ENCODE assay signal across 28 cellular contexts in genomic region chr4:15958562-15958961, GRCh38. TPM values are rescaled to one million over a fixed set of nuclear protein-coding genes. Genes with fewer than 3 reads are reported as not detected.
A peak's percentile ranks its signal among the peaks of the same experiment; 100 is the strongest.
DNase-seq lines count a peak whose midpoint lies in the region; ATAC-seq and TF ChIP-seq lines count a peak whose summit lies in the region.
"Had no signal": no experiment of that assay in that cellular context is flagged by ENCODE, and none has a peak within 500 bp of the region (broad histone marks: within the 10 kb centered on the region; RNA-seq: fewer than 3 reads in every experiment).

No MANE protein-coding gene starts in this region.

- no peak for TF ChIP-seq CTCF in endodermal cell (conservative IDR thresholded peaks at IDR 0.05)

- H3K4me1 ChIP-seq in endodermal cell (ENCODE audit: control insufficient read depth, insufficient read depth, low read length), result no peaks in the 10 kb centered on the region
- H3K4me1 ChIP-seq: SJSA1 had no signal

- no peaks in the 10 kb centered on the region for H3K27me3 Mint-ChIP-seq in endodermal cell (ENCODE audit: insufficient read depth)

- H3K4me1 Mint-ChIP-seq in endodermal cell, result peaks cover 3% of the 10 kb centered on the region

- peaks cover 16% of the 10 kb centered on the region for H3K9me3 ChIP-seq in endodermal cell (ENCODE audit: control insufficient read depth, low read length)
- H3K9me3 ChIP-seq: SJSA1 had no signal

- ATAC-seq in HG03571 (IDR thresholded peaks at IDR 0.05; ENCODE audit: unreplicated experiment) (no peak), GM19397 (IDR thresholded peaks at IDR 0.05; ENCODE audit: unreplicated experiment) (no peak), HG02973 (IDR thresholded peaks at IDR 0.05; ENCODE audit: unreplicated experiment) (no peak)

- no peaks in the 10 kb centered on the region for H3K27me3 ChIP-seq in endodermal cell (ENCODE audit: control insufficient read depth, insufficient read depth, low read length, poor library complexity, severe bottlenecking)
- H3K27me3 ChIP-seq: SJSA1 had no signal

- 83% methylated on average over 2 of the region's 2 CpGs; no CpG with 5 or more reads in 1 of the 2 experiments for WGBS in endodermal cell (ENCODE audit: insufficient coverage in 1 of 2, insufficient read length in 1 of 2), 2 experiments

- no peak overlapping the region for H3K9ac ChIP-seq in endodermal cell (ENCODE audit: extremely low read depth, low read length, poor library complexity, severe bottlenecking)
- H3K9ac ChIP-seq: GM23248, KMS-11 had no signal

- no peak overlapping the region for H3K27ac Mint-ChIP-seq in endodermal cell
- H3K27ac Mint-ChIP-seq: CD4-positive, alpha-beta memory T cell had no signal

- H3K36me3 ChIP-seq in endodermal cell (ENCODE audit: control insufficient read depth, insufficient read depth, low read length), result no peaks in the 10 kb centered on the region
- H3K36me3 ChIP-seq: SJSA1 had no signal

- H3K4me3 Mint-ChIP-seq in endodermal cell, result no peak overlapping the region
- H3K4me3 Mint-ChIP-seq: CD4-positive, alpha-beta memory T cell; H9 had no signal

- H3K4me3 ChIP-seq in endodermal cell (ENCODE audit: low read length), result no peak overlapping the region
- H3K4me3 ChIP-seq: GM23248, SJSA1 had no signal

- peak; percentile 10 for DNase-seq in stimulated activated CD4-positive, alpha-beta T cell treated with anti-CD3 and anti-CD28 coated beads, Interleukin-15, amount 100 ng/mL, for 24 hours
- DNase-seq in stimulated activated CD4-positive, alpha-beta T cell treated with anti-CD3 and anti-CD28 coated beads, Interleukin-2, amount 100 ng/mL, for 48 hours, result no peak
- peak; percentile 14 for DNase-seq in endodermal cell
- DNase-seq in stimulated activated CD8-positive, alpha-beta memory T cell treated with anti-CD3 and anti-CD28 coated beads, Interleukin-4, amount 100 ng/mL, for 24 hours (ENCODE audit: low read depth), result peak; percentile 11
- DNase-seq: C1 segment of cervical spinal cord; CD4-positive, alpha-beta memory T cell; COR-L47; DMS53; GM23248; H9; IMR-90; MM.1S; NCI-H1417; NCI-H1694; NCI-H2029 treated with DMSO at 0.1 percent for 48 hours; NCI-H446 treated with DMSO at 0.1 percent for 48 hours; NCI-H526; NCI-H82; Right ventricle myocardium superior; RPMI8226 had no signal

- peaks cover 5% of the 10 kb centered on the region for H3K36me3 Mint-ChIP-seq in endodermal cell (ENCODE audit: low read depth)
- H3K36me3 Mint-ChIP-seq: CD4-positive, alpha-beta memory T cell had no signal

- peaks cover 22% of the 10 kb centered on the region for H3K9me3 Mint-ChIP-seq in endodermal cell
- H3K9me3 Mint-ChIP-seq: CD4-positive, alpha-beta memory T cell had no signal

- no peak overlapping the region for H3K27ac ChIP-seq in endodermal cell (ENCODE audit: low read depth, low read length)
- H3K27ac ChIP-seq: GM23248, KMS-11, SJSA1 had no signal

RNA-seq across cellular contexts. Expression of gene FGFBP2, which starts 4.4 kb away (rescaled TPM):
- not detected for total RNA-seq in endodermal cell
- polyA plus RNA-seq in endodermal cell (2013, experiment 1 of 2), result not detected
- polyA plus RNA-seq in endodermal cell (2013, experiment 2 of 2), result not detected
- total RNA-seq: A673, Daoy, G401, GM23248, H9, IMR-90, SJSA1 had no signal
- polyA plus RNA-seq: GM23248, IMR-90 had no signal

RNA-seq across cellular contexts. Expression of gene FGFBP1, which starts 20.0 kb away (rescaled TPM):
- total RNA-seq in endodermal cell, result not detected
- polyA plus RNA-seq in endodermal cell (2013, experiment 1 of 2), result not detected
- polyA plus RNA-seq in endodermal cell (2013, experiment 2 of 2), result not detected
- total RNA-seq: A673; CD4-positive, alpha-beta memory T cell; G401; GM23248; H9; Right ventricle myocardium superior; SJSA1 had no signal
- polyA plus RNA-seq: CD4-positive, alpha-beta memory T cell; GM23248; IMR-90 had no signal

Comparison
In these comparisons a context has a peak if more than half of its experiments do, and no peak if none do; other contexts are left out.
1. DNase-seq: peak in stimulated activated CD4-positive, alpha-beta T cell treated with anti-CD3 and anti-CD28 coated beads, Interleukin-15, amount 100 ng/mL, for 24 hours (single experiment), endodermal cell (single experiment) and stimulated activated CD8-positive, alpha-beta memory T cell treated with anti-CD3 and anti-CD28 coated beads, Interleukin-4, amount 100 ng/mL, for 24 hours (single experiment); none in stimulated activated CD4-positive, alpha-beta T cell treated with anti-CD3 and anti-CD28 coated beads, Interleukin-2, amount 100 ng/mL, for 48 hours (0 of 2).